In the genomic region with DNA sequence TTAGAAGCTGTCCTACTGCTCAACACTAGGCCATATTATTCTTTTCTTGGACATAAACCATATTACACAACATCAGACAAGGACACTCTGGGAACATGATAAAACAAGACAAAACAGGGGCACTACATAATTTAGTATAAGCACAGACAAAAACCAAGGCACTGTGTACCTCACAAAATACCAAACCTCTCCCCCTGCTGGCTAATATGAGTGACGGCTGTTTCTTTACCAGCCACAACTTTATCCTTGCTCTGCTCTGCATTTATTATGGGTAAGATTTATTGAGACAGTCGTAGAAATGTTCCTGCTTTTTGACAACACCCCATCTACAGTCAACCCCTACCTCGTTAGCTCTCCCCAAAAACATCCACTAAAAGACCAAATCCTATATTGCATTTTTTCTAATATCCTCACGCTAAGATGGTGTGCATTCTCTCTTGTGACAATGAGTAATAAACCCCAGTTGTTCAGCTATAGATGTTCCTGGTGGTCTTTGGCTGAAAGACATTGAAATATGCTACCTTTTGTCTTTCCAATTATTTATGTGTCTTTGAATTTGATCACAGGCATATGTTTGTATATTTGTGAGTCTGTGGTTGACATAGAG, we compare ENCODE assay signal across 1 cellular context.
A peak's percentile ranks its signal among the peaks of the same experiment; 100 is the strongest.
TF ChIP-seq lines count a peak whose summit lies in the region.

No MANE protein-coding gene starts in this region.

TF ChIP-seq in GM12878, 131 proteins besides CTCF, POLR2A, EP300 and RAD21:
- no peak for TF ChIP-seq BMI1 (IDR thresholded peaks at IDR 0.05; ENCODE audit: borderline replicate concordance)
- TF ChIP-seq, protein P1, sequence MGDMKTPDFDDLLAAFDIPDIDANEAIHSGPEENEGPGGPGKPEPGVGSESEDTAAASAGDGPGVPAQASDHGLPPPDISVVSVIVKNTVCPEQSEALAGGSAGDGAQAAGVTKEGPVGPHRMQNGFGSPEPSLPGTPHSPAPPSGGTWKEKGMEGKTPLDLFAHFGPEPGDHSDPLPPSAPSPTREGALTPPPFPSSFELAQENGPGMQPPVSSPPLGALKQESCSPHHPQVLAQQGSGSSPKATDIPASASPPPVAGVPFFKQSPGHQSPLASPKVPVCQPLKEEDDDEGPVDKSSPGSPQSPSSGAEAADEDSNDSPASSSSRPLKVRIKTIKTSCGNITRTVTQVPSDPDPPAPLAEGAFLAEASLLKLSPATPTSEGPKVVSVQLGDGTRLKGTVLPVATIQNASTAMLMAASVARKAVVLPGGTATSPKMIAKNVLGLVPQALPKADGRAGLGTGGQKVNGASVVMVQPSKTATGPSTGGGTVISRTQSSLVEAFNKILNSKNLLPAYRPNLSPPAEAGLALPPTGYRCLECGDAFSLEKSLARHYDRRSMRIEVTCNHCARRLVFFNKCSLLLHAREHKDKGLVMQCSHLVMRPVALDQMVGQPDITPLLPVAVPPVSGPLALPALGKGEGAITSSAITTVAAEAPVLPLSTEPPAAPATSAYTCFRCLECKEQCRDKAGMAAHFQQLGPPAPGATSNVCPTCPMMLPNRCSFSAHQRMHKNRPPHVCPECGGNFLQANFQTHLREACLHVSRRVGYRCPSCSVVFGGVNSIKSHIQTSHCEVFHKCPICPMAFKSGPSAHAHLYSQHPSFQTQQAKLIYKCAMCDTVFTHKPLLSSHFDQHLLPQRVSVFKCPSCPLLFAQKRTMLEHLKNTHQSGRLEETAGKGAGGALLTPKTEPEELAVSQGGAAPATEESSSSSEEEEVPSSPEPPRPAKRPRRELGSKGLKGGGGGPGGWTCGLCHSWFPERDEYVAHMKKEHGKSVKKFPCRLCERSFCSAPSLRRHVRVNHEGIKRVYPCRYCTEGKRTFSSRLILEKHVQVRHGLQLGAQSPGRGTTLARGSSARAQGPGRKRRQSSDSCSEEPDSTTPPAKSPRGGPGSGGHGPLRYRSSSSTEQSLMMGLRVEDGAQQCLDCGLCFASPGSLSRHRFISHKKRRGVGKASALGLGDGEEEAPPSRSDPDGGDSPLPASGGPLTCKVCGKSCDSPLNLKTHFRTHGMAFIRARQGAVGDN (IDR thresholded peaks at IDR 0.05): no peak
- TF ChIP-seq POLR2AphosphoS5 (IDR thresholded peaks at IDR 0.05; ENCODE audit: low read length): no peak
- TF ChIP-seq GATAD2B (conservative IDR thresholded peaks at IDR 0.05; ENCODE audit: low read depth): no peak
- TF ChIP-seq, protein P2, sequence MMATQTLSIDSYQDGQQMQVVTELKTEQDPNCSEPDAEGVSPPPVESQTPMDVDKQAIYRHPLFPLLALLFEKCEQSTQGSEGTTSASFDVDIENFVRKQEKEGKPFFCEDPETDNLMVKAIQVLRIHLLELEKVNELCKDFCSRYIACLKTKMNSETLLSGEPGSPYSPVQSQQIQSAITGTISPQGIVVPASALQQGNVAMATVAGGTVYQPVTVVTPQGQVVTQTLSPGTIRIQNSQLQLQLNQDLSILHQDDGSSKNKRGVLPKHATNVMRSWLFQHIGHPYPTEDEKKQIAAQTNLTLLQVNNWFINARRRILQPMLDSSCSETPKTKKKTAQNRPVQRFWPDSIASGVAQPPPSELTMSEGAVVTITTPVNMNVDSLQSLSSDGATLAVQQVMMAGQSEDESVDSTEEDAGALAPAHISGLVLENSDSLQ (IDR thresholded peaks at IDR 0.05): peak; percentile 77
- no peak for TF ChIP-seq TAF1 (IDR thresholded peaks at IDR 0.05; ENCODE audit: borderline replicate concordance, low read depth, low read length)
- TF ChIP-seq ESRRA (IDR thresholded peaks at IDR 0.05; ENCODE audit: low read length): no peak
- TF ChIP-seq MYC (IDR thresholded peaks at IDR 0.05; ENCODE audit: insufficient read depth, insufficient read length, insufficient replicate concordance, low read length, severe bottlenecking): no peak
- no peak for TF ChIP-seq STAT3 (IDR thresholded peaks at IDR 0.05; ENCODE audit: low read depth, low read length)
- no peak for TF ChIP-seq RFX5 (IDR thresholded peaks at IDR 0.05; ENCODE audit: low read depth, low read length)
- TF ChIP-seq, protein P3, sequence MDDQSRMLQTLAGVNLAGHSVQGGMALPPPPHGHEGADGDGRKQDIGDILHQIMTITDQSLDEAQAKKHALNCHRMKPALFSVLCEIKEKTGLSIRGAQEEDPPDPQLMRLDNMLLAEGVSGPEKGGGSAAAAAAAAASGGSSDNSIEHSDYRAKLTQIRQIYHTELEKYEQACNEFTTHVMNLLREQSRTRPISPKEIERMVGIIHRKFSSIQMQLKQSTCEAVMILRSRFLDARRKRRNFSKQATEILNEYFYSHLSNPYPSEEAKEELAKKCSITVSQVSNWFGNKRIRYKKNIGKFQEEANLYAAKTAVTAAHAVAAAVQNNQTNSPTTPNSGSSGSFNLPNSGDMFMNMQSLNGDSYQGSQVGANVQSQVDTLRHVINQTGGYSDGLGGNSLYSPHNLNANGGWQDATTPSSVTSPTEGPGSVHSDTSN (IDR thresholded peaks at IDR 0.05; ENCODE audit: insufficient replicate concordance, low read depth, low read length): peak; percentile 43
- no peak for TF ChIP-seq BACH1 (IDR thresholded peaks at IDR 0.05; ENCODE audit: borderline replicate concordance)
- TF ChIP-seq MTA3 (IDR thresholded peaks at IDR 0.05; ENCODE audit: borderline replicate concordance, low read length): no peak
- TF ChIP-seq ZNF217 (IDR thresholded peaks at IDR 0.05): no peak
- no peak for TF ChIP-seq SREBF2 (IDR thresholded peaks at IDR 0.05; ENCODE audit: low read length)
- TF ChIP-seq ZBED1 (IDR thresholded peaks at IDR 0.05; ENCODE audit: borderline replicate concordance): no peak
- TF ChIP-seq, protein P4, sequence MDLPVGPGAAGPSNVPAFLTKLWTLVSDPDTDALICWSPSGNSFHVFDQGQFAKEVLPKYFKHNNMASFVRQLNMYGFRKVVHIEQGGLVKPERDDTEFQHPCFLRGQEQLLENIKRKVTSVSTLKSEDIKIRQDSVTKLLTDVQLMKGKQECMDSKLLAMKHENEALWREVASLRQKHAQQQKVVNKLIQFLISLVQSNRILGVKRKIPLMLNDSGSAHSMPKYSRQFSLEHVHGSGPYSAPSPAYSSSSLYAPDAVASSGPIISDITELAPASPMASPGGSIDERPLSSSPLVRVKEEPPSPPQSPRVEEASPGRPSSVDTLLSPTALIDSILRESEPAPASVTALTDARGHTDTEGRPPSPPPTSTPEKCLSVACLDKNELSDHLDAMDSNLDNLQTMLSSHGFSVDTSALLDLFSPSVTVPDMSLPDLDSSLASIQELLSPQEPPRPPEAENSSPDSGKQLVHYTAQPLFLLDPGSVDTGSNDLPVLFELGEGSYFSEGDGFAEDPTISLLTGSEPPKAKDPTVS (IDR thresholded peaks at IDR 0.05; ENCODE audit: low read depth, low read length): no peak
- TF ChIP-seq, protein P5, sequence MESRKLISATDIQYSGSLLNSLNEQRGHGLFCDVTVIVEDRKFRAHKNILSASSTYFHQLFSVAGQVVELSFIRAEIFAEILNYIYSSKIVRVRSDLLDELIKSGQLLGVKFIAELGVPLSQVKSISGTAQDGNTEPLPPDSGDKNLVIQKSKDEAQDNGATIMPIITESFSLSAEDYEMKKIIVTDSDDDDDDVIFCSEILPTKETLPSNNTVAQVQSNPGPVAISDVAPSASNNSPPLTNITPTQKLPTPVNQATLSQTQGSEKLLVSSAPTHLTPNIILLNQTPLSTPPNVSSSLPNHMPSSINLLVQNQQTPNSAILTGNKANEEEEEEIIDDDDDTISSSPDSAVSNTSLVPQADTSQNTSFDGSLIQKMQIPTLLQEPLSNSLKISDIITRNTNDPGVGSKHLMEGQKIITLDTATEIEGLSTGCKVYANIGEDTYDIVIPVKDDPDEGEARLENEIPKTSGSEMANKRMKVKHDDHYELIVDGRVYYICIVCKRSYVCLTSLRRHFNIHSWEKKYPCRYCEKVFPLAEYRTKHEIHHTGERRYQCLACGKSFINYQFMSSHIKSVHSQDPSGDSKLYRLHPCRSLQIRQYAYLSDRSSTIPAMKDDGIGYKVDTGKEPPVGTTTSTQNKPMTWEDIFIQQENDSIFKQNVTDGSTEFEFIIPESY (IDR thresholded peaks at IDR 0.05): no peak
- no peak for TF ChIP-seq CREB1 (IDR thresholded peaks at IDR 0.05; ENCODE audit: low read depth)
- TF ChIP-seq ATF7 (IDR thresholded peaks at IDR 0.05; ENCODE audit: low read depth): no peak
- TF ChIP-seq, protein P6, sequence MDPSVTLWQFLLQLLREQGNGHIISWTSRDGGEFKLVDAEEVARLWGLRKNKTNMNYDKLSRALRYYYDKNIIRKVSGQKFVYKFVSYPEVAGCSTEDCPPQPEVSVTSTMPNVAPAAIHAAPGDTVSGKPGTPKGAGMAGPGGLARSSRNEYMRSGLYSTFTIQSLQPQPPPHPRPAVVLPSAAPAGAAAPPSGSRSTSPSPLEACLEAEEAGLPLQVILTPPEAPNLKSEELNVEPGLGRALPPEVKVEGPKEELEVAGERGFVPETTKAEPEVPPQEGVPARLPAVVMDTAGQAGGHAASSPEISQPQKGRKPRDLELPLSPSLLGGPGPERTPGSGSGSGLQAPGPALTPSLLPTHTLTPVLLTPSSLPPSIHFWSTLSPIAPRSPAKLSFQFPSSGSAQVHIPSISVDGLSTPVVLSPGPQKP (IDR thresholded peaks at IDR 0.05; ENCODE audit: low read depth, low read length): no peak
- TF ChIP-seq SMC3 (IDR thresholded peaks at IDR 0.05; ENCODE audit: borderline replicate concordance, low read length): peak; percentile 46; the same call in 1 of the 2 replicates
- no peak for TF ChIP-seq CBX5 (IDR thresholded peaks at IDR 0.05; ENCODE audit: low read depth)
- TF ChIP-seq, protein P7, sequence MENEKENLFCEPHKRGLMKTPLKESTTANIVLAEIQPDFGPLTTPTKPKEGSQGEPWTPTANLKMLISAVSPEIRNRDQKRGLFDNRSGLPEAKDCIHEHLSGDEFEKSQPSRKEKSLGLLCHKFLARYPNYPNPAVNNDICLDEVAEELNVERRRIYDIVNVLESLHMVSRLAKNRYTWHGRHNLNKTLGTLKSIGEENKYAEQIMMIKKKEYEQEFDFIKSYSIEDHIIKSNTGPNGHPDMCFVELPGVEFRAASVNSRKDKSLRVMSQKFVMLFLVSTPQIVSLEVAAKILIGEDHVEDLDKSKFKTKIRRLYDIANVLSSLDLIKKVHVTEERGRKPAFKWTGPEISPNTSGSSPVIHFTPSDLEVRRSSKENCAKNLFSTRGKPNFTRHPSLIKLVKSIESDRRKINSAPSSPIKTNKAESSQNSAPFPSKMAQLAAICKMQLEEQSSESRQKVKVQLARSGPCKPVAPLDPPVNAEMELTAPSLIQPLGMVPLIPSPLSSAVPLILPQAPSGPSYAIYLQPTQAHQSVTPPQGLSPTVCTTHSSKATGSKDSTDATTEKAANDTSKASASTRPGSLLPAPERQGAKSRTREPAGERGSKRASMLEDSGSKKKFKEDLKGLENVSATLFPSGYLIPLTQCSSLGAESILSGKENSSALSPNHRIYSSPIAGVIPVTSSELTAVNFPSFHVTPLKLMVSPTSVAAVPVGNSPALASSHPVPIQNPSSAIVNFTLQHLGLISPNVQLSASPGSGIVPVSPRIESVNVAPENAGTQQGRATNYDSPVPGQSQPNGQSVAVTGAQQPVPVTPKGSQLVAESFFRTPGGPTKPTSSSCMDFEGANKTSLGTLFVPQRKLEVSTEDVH (IDR thresholded peaks at IDR 0.05; ENCODE audit: low read depth, partially characterized antibody): no peak
TF ChIP-seq in GM12878: peak in this region for 3.
